In genomic region chr2:47360937-47361336, GRCh38 we compare ENCODE assay signal across 13 cellular contexts. TPM values are rescaled to one million over a fixed set of nuclear protein-coding genes. Genes with fewer than 3 reads are reported as not detected.
DNase-seq lines count a peak whose midpoint lies in the region; ATAC-seq, FAIRE-seq and TF ChIP-seq lines count a peak whose summit lies in the region.
"Had no signal": no experiment of that assay in that cellular context is flagged by ENCODE, and none has a peak within 500 bp of the region (broad histone marks: within the 10 kb centered on the region; RNA-seq: fewer than 3 reads in every experiment).

No MANE protein-coding gene starts in this region.

- FAIRE-seq in HepG2 (lab: Jason Lieb, UNC): no peak
- FAIRE-seq: GM12892 had no signal

- no peaks in the 10 kb centered on the region for H3K9me3 Mint-ChIP-seq in Caco-2 (ENCODE audit: unreplicated experiment)

- H3K27ac ChIP-seq in HepG2 (ENCODE audit: extremely low read length, insufficient read depth, low read length) (no peak overlapping the region), tibial nerve (peak overlapping the region in 1 of 4 donors; percentile 6)
- H3K27ac ChIP-seq: SJCRH30 had no signal

- 13% methylated on average over 2 of the region's 2 CpGs for WGBS in HepG2 (ENCODE audit: low lambda C conversion rate)
- 85 to 90% methylated on average over 2 of the region's 2 CpGs for WGBS in tibial nerve, 2 donors

- H2AFZ ChIP-seq in HepG2 (ENCODE audit: low read length): no peak overlapping the region

- TF ChIP-seq EP300 in HepG2 (IDR thresholded peaks at IDR 0.05; ENCODE audit: low read depth in 2 of 2, low read length in 2 of 2) (peak in 1 of 2 experiments; percentile 25; a peak in 1 of 4 replicates), HepG2 (CRISPR knock-in tag; IDR thresholded peaks at IDR 0.05; ENCODE audit: borderline replicate concordance) (no peak), tibial nerve (IDR thresholded peaks at IDR 0.05) (no peak)

- no peak overlapping the region for H3K9ac ChIP-seq in HepG2 (ENCODE audit: insufficient read depth, low read depth, low read length)

- H3K27ac Mint-ChIP-seq in Caco-2 (ENCODE audit: unreplicated experiment): peak overlapping the region; percentile 59

- H3K4me1 ChIP-seq in Caco-2 (peaks cover 38% of the 10 kb centered on the region), HepG2 (ENCODE audit: insufficient read depth, low read length) (peaks cover 51% of the 10 kb centered on the region), tibial nerve (no peaks in the 10 kb centered on the region)
- H3K4me1 ChIP-seq: SJCRH30 had no signal

- H3K36me3 ChIP-seq in Caco-2 (ENCODE audit: control insufficient read depth, insufficient read depth, low read length) (no peaks in the 10 kb centered on the region), HepG2 (replicated peaks in 1 of 2; ENCODE audit: control insufficient read depth in 1 of 2, insufficient read depth in 2 of 2, low read length in 2 of 2) (no peaks in the 10 kb centered on the region), tibial nerve (no peaks in the 10 kb centered on the region)
- H3K36me3 ChIP-seq: SJCRH30 had no signal

- H3K79me2 ChIP-seq in HepG2 (ENCODE audit: insufficient read depth, low read length): no peaks in the 10 kb centered on the region

- no peaks in the 10 kb centered on the region for H3K36me3 Mint-ChIP-seq in Caco-2 (ENCODE audit: insufficient read depth, unreplicated experiment)

- H3K4me3 ChIP-seq in Caco-2 (ENCODE audit: low read depth, low read length): no peak overlapping the region
- no peak overlapping the region for H3K4me3 ChIP-seq in HepG2 (replicated peaks in 1 of 3; ENCODE audit: insufficient read depth in 1 of 3, low read depth in 2 of 3, low read length in 3 of 3)
- no peak overlapping the region for H3K4me3 ChIP-seq in tibial nerve
- H3K4me3 ChIP-seq: SJCRH30 had no signal

- ATAC-seq in HepG2: peak; percentile 84
- ATAC-seq in GM18867 (IDR thresholded peaks at IDR 0.05; ENCODE audit: unreplicated experiment): no peak
- ATAC-seq: left ventricle myocardium superior had no signal

- in situ Hi-C loops in HepG2 (cut with HindIII; ENCODE audit: extremely low pct_ligation_motif_present, low pct_unique_long_range_greater_than_20kb) (no loop called here), GM13976 (cut with MboI; ENCODE audit: low sequenced_read_pairs, unreplicated experiment) (no loop called here)

- no peak overlapping the region for H3K4me3 Mint-ChIP-seq in Caco-2 (ENCODE audit: unreplicated experiment)

- TF ChIP-seq POLR2A in HepG2 (IDR thresholded peaks at IDR 0.05; ENCODE audit: insufficient read depth in 1 of 2, low read depth in 2 of 2, low read length in 2 of 2): no peak
- TF ChIP-seq POLR2A in tibial nerve (IDR thresholded peaks at IDR 0.05): no peak

- H4K20me1 ChIP-seq in HepG2 (ENCODE audit: insufficient read depth, low read length): no peaks in the 10 kb centered on the region

- H3K4me2 ChIP-seq in HepG2 (ENCODE audit: low read depth, low read length): peak overlapping the region; percentile 77

- no peak for TF ChIP-seq RAD21 in HepG2 (CRISPR knock-in tag; IDR thresholded peaks at IDR 0.05)

- CTCF ChIA-PET in Caco-2 (lab: Charles Lee): interaction anchor here (0.7 to 1.8 kb wide), 3 partner anchors 13 to 28 kb away, joined by 4 to 8 read pairs (median 4); no protein-coding TSS in a partner anchor
- CTCF ChIA-PET in HepG2 (lab: Yijun Ruan, JAX; ENCODE audit: low intra/inter-chr PET ratio, low total read pairs): no interaction called here

- no peaks in the 10 kb centered on the region for H3K27me3 Mint-ChIP-seq in Caco-2 (ENCODE audit: insufficient read depth, unreplicated experiment)

- DNase-seq in Caco-2 (no peak), HPDE6-E6E7 (ENCODE audit: extremely low spot score) (peak; percentile 79), amniotic epithelial cell (ENCODE audit: low read depth) (peak; percentile 32), HepG2 (ENCODE audit: low spot score) (peak; percentile 76), GM19240 (ENCODE audit: insufficient read length, low spot score) (no peak), tibial nerve (ENCODE audit: low spot score in 2 of 2) (no peak), GM13976 (ENCODE audit: low spot score) (no peak)
- DNase-seq: left ventricle myocardium superior, NCI-H510A treated with DMSO at 0.1 percent for 48 hours, nucleus accumbens, SJCRH30 had no signal

- POLR2A ChIA-PET in Caco-2 (lab: Charles Lee) (interaction anchor here (1.8 kb wide), 1 partner anchor 16 kb away, joined by 20 read pairs; no protein-coding TSS in a partner anchor), HepG2 (lab: Yijun Ruan, JAX) (interaction anchor here (1.0 to 5.7 kb wide), 3 partner anchors 16 to 42 kb away, joined by 3 to 48 read pairs (median 5); partner anchors contain the start of gene MSH2)

- H3K4me1 Mint-ChIP-seq in Caco-2 (ENCODE audit: low read depth, unreplicated experiment): peaks cover 18% of the 10 kb centered on the region

- H3K9me3 ChIP-seq in Caco-2 (no peaks in the 10 kb centered on the region), HepG2 (ENCODE audit: low read length) (no peaks in the 10 kb centered on the region), tibial nerve (no peaks in the 10 kb centered on the region)
- H3K9me3 ChIP-seq: SJCRH30 had no signal

- intact Hi-C loops in Caco-2 (cut with micrococcal nuclease; ENCODE audit: unreplicated experiment): loop anchor here (2.0 kb wide), 1 partner anchor 16 kb away; no protein-coding TSS in a partner anchor
- intact Hi-C loops in HepG2 (cut with micrococcal nuclease; ENCODE audit: unreplicated experiment): loop anchor here (1.0 kb wide), 1 partner anchor 16 kb away; no protein-coding TSS in a partner anchor

- TSS peak; percentile 52 for BruUV-seq in Caco-2 (replicated peaks; lab: Mats Ljungman, UMichigan)
- BruUV-seq in HepG2 (replicated peaks; lab: Mats Ljungman, UMichigan): no TSS peak

- no peak for TF ChIP-seq CTCF in Caco-2 (IDR thresholded peaks at IDR 0.05; ENCODE audit: insufficient read depth in 1 of 2, low read depth in 1 of 2, low read length in 1 of 2, severe bottlenecking in 1 of 2, unreplicated experiment in 1 of 2)
- TF ChIP-seq CTCF in HepG2 (CRISPR knock-in tag; IDR thresholded peaks at IDR 0.05): no peak
- TF ChIP-seq CTCF in tibial nerve (IDR thresholded peaks at IDR 0.05): no peak
- no peak for TF ChIP-seq CTCF in GM13976 (IDR thresholded peaks at IDR 0.05; ENCODE audit: borderline replicate concordance, control extremely low read depth, extremely low read depth, insufficient read depth, missing control alignments)

- H3K27me3 ChIP-seq in Caco-2 (replicated peaks; ENCODE audit: control insufficient read depth, insufficient read depth, low read length): no peaks in the 10 kb centered on the region
- H3K27me3 ChIP-seq in HepG2 (ENCODE audit: control insufficient read depth in 1 of 2, insufficient read depth in 2 of 2, low read length in 2 of 2): no peaks in the 10 kb centered on the region
- H3K27me3 ChIP-seq in tibial nerve: no peaks in the 10 kb centered on the region
- H3K27me3 ChIP-seq: SJCRH30 had no signal

RNA-seq across cellular contexts. Expression of gene EPCAM, which starts 8.2 kb away (rescaled TPM):
- total RNA-seq in Caco-2 (2022) (710 and 751 TPM in 2 replicates), HepG2 (2016; rRNA removed; fragmentation: Illumina TruSeq; extraction: Trizol) (86.5 and 161 TPM in 2 replicates), tibial nerve (under 1 TPM in 2 of 4 donors, not detected in 2; 0.42 to 0.66 TPM)
- total RNA-seq in HepG2 (2016; cell fraction: cytosol; rRNA removed; fragmentation: Illumina TruSeq; extraction: Trizol; ENCODE audit: low read depth): 35.3 and 38.4 TPM in 2 replicates
- 81.2 and 157 TPM in 2 replicates for total RNA-seq in HepG2 (2016; cell fraction: insoluble cytoplasmic fraction; rRNA removed; fragmentation: Illumina TruSeq; extraction: Trizol)
- total RNA-seq in HepG2 (2016; cell fraction: membrane; rRNA removed; fragmentation: Illumina TruSeq; extraction: Trizol): 43.3 and 50.6 TPM in 2 replicates
- 148 and 175 TPM in 2 replicates for total RNA-seq in HepG2 (2016; cell fraction: nucleus; rRNA removed; fragmentation: Illumina TruSeq; extraction: Trizol)
- polyA plus RNA-seq in HepG2 (2011; rRNA removed): 54.5 and 71.1 TPM in 2 replicates
- 40.5 and 55.7 TPM in 2 replicates for polyA plus RNA-seq in HepG2 (2011; cell fraction: cytosol; rRNA removed)
- polyA plus RNA-seq in HepG2 (2011; cell fraction: nucleus; rRNA removed): 23.7 and 32.0 TPM in 2 replicates
- 133 and 185 TPM in 2 replicates for polyA plus RNA-seq in HepG2 (2012)
- polyA plus RNA-seq in HepG2 (2016; cell fraction: cytosol; fragmentation: Illumina TruSeq; extraction: Trizol; ENCODE audit: low read depth): 40.3 and 47.3 TPM in 2 replicates
- polyA plus RNA-seq in HepG2 (2016; cell fraction: insoluble cytoplasmic fraction; fragmentation: Illumina TruSeq; extraction: Trizol; ENCODE audit: low read depth): 110 and 111 TPM in 2 replicates
- 43.9 and 48.4 TPM in 2 replicates for polyA plus RNA-seq in HepG2 (2016; cell fraction: membrane; fragmentation: Illumina TruSeq; extraction: Trizol; ENCODE audit: low read depth)
- polyA plus RNA-seq in HepG2 (2016; cell fraction: nucleus; fragmentation: Illumina TruSeq; extraction: Trizol; ENCODE audit: insufficient read depth, low read depth): 287 and 318 TPM in 2 replicates
- 0.61 and 14.8 TPM in 2 replicates for polyA minus RNA-seq in HepG2 (2011; rRNA and poly(A)+ RNA removed; ENCODE audit: low replicate concordance)
- polyA minus RNA-seq in HepG2 (2011; cell fraction: cytosol; rRNA and poly(A)+ RNA removed): 51.5 and 59.4 TPM in 2 replicates
- 33.1 and 43.6 TPM in 2 replicates for polyA minus RNA-seq in HepG2 (2011; cell fraction: nucleus; rRNA and poly(A)+ RNA removed)
- total RNA-seq: left ventricle myocardium superior had no signal

RNA-seq across cellular contexts. Expression of gene MSH2, which starts 42.0 kb away (rescaled TPM):
- 70.5 and 72.5 TPM in 2 replicates for total RNA-seq in Caco-2 (2022)
- total RNA-seq in HepG2 (2016; rRNA removed; fragmentation: Illumina TruSeq; extraction: Trizol): 76.3 and 125 TPM in 2 replicates
- 12.2 and 14.5 TPM in 2 replicates for total RNA-seq in HepG2 (2016; cell fraction: cytosol; rRNA removed; fragmentation: Illumina TruSeq; extraction: Trizol; ENCODE audit: low read depth)
- 76.5 and 122 TPM in 2 replicates for total RNA-seq in HepG2 (2016; cell fraction: insoluble cytoplasmic fraction; rRNA removed; fragmentation: Illumina TruSeq; extraction: Trizol)
- 17.5 and 23.6 TPM in 2 replicates for total RNA-seq in HepG2 (2016; cell fraction: membrane; rRNA removed; fragmentation: Illumina TruSeq; extraction: Trizol)
- total RNA-seq in HepG2 (2016; cell fraction: nucleus; rRNA removed; fragmentation: Illumina TruSeq; extraction: Trizol): 50.2 and 54.3 TPM in 2 replicates
- polyA plus RNA-seq in HepG2 (2011; rRNA removed): 13.5 and 19.9 TPM in 2 replicates
- 7.9 and 10.8 TPM in 2 replicates for polyA plus RNA-seq in HepG2 (2011; cell fraction: cytosol; rRNA removed)
- 6.8 and 7.9 TPM in 2 replicates for polyA plus RNA-seq in HepG2 (2011; cell fraction: nucleus; rRNA removed)
- 21.3 and 30.0 TPM in 2 replicates for polyA plus RNA-seq in HepG2 (2012)
- 2.7 and 3.2 TPM in 2 replicates for polyA plus RNA-seq in HepG2 (2016; cell fraction: cytosol; fragmentation: Illumina TruSeq; extraction: Trizol; ENCODE audit: low read depth)
- polyA plus RNA-seq in HepG2 (2016; cell fraction: insoluble cytoplasmic fraction; fragmentation: Illumina TruSeq; extraction: Trizol; ENCODE audit: low read depth): 81.0 and 82.7 TPM in 2 replicates
- polyA plus RNA-seq in HepG2 (2016; cell fraction: membrane; fragmentation: Illumina TruSeq; extraction: Trizol; ENCODE audit: low read depth): 6.4 and 7.3 TPM in 2 replicates
- polyA plus RNA-seq in HepG2 (2016; cell fraction: nucleus; fragmentation: Illumina TruSeq; extraction: Trizol; ENCODE audit: insufficient read depth, low read depth): 42.8 and 46.2 TPM in 2 replicates
- 14.0 and 23.3 TPM in 2 replicates for polyA minus RNA-seq in HepG2 (2011; rRNA and poly(A)+ RNA removed; ENCODE audit: low replicate concordance)
- 19.4 and 20.9 TPM in 2 replicates for polyA minus RNA-seq in HepG2 (2011; cell fraction: cytosol; rRNA and poly(A)+ RNA removed)
- 25.5 and 29.3 TPM in 2 replicates for polyA minus RNA-seq in HepG2 (2011; cell fraction: nucleus; rRNA and poly(A)+ RNA removed)
- total RNA-seq in tibial nerve: 10 to 100 TPM in 3 of 4 donors, 1 to 10 TPM in 1; 8.2 to 15.3 (median 14.2) TPM

Comparison
In these comparisons a context has a peak if more than half of its experiments do, and no peak if none do; other contexts are left out.
1. DNase-seq: peak in HPDE6-E6E7 (single experiment), amniotic epithelial cell (single experiment) and HepG2 (single experiment); none in Caco-2 (0 of 2), GM19240 (single experiment), tibial nerve (0 of 2) and GM13976 (single experiment).
2. RNA of gene EPCAM, which starts 8.2 kb away (total RNA-seq): 710 to 751 TPM in Caco-2 and 35.3 to 175 TPM in HepG2; 0.42 to 0.66 TPM in tibial nerve; every median in the first group is over 10 times any median in the second.